1 cellular context compared by ENCODE assay signal in the genomic region with DNA sequence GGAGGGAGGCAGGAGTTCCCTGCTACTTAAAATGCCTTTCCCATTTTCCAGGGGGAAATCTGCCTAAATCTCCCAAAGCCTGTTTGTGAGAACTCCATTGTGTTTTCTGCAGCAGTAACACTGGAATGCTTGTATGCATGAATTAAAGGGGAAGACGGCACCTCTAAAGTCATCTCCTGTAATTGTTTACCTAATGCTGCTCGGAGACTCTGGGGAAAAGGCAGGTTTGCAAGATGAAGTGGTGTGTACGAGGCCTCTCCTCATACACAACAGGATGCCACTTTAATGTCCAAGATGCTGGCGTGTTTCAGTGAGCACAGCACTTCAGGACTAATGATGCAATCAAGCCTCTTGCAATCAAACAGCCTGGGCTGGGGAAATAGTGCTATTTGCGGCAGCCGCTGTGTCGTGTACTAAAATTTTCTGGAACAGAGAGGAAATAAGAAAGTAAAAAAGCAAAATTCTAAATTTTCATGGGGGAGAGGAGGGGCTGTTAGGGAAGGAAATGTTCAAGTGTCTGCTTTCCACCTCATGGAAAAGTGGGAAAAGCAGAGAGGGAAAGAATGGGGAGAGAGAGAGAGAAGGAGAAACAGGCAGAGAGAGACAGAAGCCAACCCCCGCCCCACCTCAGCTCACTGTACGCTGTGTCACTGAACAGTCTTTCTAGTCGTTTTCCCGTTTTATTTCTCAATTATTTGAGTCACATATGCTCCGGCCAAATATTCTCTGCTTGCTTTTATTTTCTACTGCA.
TF ChIP-seq lines count a peak whose summit lies in the region.

No MANE protein-coding gene starts in this region.

TF ChIP-seq in HEK293, 187 proteins besides CTCF, POLR2A, EP300 and RAD21 (continued from another document and continues in another):
- TF ChIP-seq, protein P1, sequence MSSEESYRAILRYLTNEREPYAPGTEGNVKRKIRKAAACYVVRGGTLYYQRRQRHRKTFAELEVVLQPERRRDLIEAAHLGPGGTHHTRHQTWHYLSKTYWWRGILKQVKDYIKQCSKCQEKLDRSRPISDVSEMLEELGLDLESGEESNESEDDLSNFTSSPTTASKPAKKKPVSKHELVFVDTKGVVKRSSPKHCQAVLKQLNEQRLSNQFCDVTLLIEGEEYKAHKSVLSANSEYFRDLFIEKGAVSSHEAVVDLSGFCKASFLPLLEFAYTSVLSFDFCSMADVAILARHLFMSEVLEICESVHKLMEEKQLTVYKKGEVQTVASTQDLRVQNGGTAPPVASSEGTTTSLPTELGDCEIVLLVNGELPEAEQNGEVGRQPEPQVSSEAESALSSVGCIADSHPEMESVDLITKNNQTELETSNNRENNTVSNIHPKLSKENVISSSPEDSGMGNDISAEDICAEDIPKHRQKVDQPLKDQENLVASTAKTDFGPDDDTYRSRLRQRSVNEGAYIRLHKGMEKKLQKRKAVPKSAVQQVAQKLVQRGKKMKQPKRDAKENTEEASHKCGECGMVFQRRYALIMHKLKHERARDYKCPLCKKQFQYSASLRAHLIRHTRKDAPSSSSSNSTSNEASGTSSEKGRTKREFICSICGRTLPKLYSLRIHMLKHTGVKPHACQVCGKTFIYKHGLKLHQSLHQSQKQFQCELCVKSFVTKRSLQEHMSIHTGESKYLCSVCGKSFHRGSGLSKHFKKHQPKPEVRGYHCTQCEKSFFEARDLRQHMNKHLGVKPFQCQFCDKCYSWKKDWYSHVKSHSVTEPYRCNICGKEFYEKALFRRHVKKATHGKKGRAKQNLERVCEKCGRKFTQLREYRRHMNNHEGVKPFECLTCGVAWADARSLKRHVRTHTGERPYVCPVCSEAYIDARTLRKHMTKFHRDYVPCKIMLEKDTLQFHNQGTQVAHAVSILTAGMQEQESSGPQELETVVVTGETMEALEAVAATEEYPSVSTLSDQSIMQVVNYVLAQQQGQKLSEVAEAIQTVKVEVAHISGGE (tag by site-specific recombination; conservative IDR thresholded peaks at IDR 0.05; ENCODE audit: low read depth) = 0 out of 2 replicates have a peak, but pooled peaks have one; percentile 43
- TF ChIP-seq ZNF23 (tag by site-specific recombination; IDR thresholded peaks at IDR 0.05; ENCODE audit: borderline replicate concordance) (no peak), ZIC2 (tag by site-specific recombination; IDR thresholded peaks at IDR 0.05) (peak; percentile 94), IKZF3 (tag by site-specific recombination; IDR thresholded peaks at IDR 0.05) (peak; percentile 95), ZNF555 (tag by site-specific recombination; conservative IDR thresholded peaks at IDR 0.05) (no peak), ZNF645 (tag by site-specific recombination; IDR thresholded peaks at IDR 0.05) (no peak), SP7 (tag by site-specific recombination; IDR thresholded peaks at IDR 0.05) (peak; percentile 84), KLF9 (tag by site-specific recombination; IDR thresholded peaks at IDR 0.05; ENCODE audit: low read depth) (no peak), SCRT2 (tag by site-specific recombination; IDR thresholded peaks at IDR 0.05) (peak; percentile 71), ZNF362 (tag by site-specific recombination; IDR thresholded peaks at IDR 0.05) (no peak), ZNF335 (tag by site-specific recombination; conservative IDR thresholded peaks at IDR 0.05) (peak; percentile 85), ZFHX2 (tag by site-specific recombination; conservative IDR thresholded peaks at IDR 0.05) (no peak), ZNF514 (tag by site-specific recombination; IDR thresholded peaks at IDR 0.05) (no peak), TRIM28 (IDR thresholded peaks at IDR 0.05; ENCODE audit: borderline replicate concordance, low read length) (peak; percentile 53; the same call in 1 of the 2 replicates), FEZF1 (tag by site-specific recombination; IDR thresholded peaks at IDR 0.05) (peak; percentile 84), ZNF629 (tag by site-specific recombination; IDR thresholded peaks at IDR 0.05) (peak; percentile 91), HOXA7 (CRISPR knock-in tag; IDR thresholded peaks at IDR 0.05; ENCODE audit: borderline replicate concordance) (no peak), KLF8 (tag by site-specific recombination; IDR thresholded peaks at IDR 0.05) (no peak), ZBTB17 (tag by site-specific recombination; IDR thresholded peaks at IDR 0.05) (peak; percentile 96), KLF17 (tag by site-specific recombination; IDR thresholded peaks at IDR 0.05) (peak; percentile 60; the same call in 1 of the 2 replicates), ZNF664 (tag by site-specific recombination; IDR thresholded peaks at IDR 0.05) (no peak; the same call in 1 of the 2 replicates), ZNF510 (tag by site-specific recombination; IDR thresholded peaks at IDR 0.05; ENCODE audit: insufficient replicate concordance) (no peak), ZNF354C (tag by site-specific recombination; IDR thresholded peaks at IDR 0.05; ENCODE audit: borderline replicate concordance, low read depth) (no peak), ZNF423 (tag by site-specific recombination; IDR thresholded peaks at IDR 0.05) (no peak), OSR2 (tag by site-specific recombination; IDR thresholded peaks at IDR 0.05) (peak; percentile 78), ZNF121 (tag by site-specific recombination; IDR thresholded peaks at IDR 0.05) (no peak), ZNF184 (tag by site-specific recombination; IDR thresholded peaks at IDR 0.05) (no peak), ZNF623 (tag by site-specific recombination; IDR thresholded peaks at IDR 0.05) (no peak), YY1 (tag by site-specific recombination; IDR thresholded peaks at IDR 0.05) (no peak), ZNF239 (tag by site-specific recombination; IDR thresholded peaks at IDR 0.05) (no peak), ZNF596 (tag by site-specific recombination; IDR thresholded peaks at IDR 0.05) (peak; percentile 28), ZNF433 (tag by site-specific recombination; IDR thresholded peaks at IDR 0.05; ENCODE audit: low read depth) (no peak), ZNF248 (tag by site-specific recombination; IDR thresholded peaks at IDR 0.05) (no peak), ZNF558 (tag by site-specific recombination; IDR thresholded peaks at IDR 0.05) (peak; percentile 87), ZNF138 (tag by site-specific recombination; IDR thresholded peaks at IDR 0.05; ENCODE audit: borderline replicate concordance) (0 out of 2 replicates have a peak, but pooled peaks have one; percentile 20), ZNF76 (tag by site-specific recombination; IDR thresholded peaks at IDR 0.05; ENCODE audit: borderline replicate concordance, low read depth) (0 out of 2 replicates have a peak, but pooled peaks have one; percentile 21), BCL11A (tag by site-specific recombination; IDR thresholded peaks at IDR 0.05; ENCODE audit: low read depth) (no peak), ZNF785 (tag by site-specific recombination; IDR thresholded peaks at IDR 0.05) (no peak), ZNF2 (tag by site-specific recombination; IDR thresholded peaks at IDR 0.05) (peak; percentile 82; the same call in 1 of the 2 replicates), ZNF600 (tag by site-specific recombination; IDR thresholded peaks at IDR 0.05) (peak; percentile 85), WT1 (tag by site-specific recombination; IDR thresholded peaks at IDR 0.05) (no peak), ZNF768 (tag by site-specific recombination; IDR thresholded peaks at IDR 0.05) (peak; percentile 57), ATF2 (tag by site-specific recombination; IDR thresholded peaks at IDR 0.05; ENCODE audit: low read depth) (peak; percentile 95), ZFP3 (tag by site-specific recombination; IDR thresholded peaks at IDR 0.05; ENCODE audit: low read depth) (0 out of 2 replicates have a peak, but pooled peaks have one; percentile 5), ZNF24 (tag by site-specific recombination; IDR thresholded peaks at IDR 0.05) (peak; percentile 80), KLF10 (tag by site-specific recombination; IDR thresholded peaks at IDR 0.05) (no peak), ZNF621 (tag by site-specific recombination; IDR thresholded peaks at IDR 0.05) (no peak), ZNF843 (tag by site-specific recombination; IDR thresholded peaks at IDR 0.05) (peak; percentile 12; the same call in 1 of the 2 replicates)
- TF ChIP-seq, protein P2, sequence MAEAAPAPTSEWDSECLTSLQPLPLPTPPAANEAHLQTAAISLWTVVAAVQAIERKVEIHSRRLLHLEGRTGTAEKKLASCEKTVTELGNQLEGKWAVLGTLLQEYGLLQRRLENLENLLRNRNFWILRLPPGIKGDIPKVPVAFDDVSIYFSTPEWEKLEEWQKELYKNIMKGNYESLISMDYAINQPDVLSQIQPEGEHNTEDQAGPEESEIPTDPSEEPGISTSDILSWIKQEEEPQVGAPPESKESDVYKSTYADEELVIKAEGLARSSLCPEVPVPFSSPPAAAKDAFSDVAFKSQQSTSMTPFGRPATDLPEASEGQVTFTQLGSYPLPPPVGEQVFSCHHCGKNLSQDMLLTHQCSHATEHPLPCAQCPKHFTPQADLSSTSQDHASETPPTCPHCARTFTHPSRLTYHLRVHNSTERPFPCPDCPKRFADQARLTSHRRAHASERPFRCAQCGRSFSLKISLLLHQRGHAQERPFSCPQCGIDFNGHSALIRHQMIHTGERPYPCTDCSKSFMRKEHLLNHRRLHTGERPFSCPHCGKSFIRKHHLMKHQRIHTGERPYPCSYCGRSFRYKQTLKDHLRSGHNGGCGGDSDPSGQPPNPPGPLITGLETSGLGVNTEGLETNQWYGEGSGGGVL (tag by site-specific recombination; IDR thresholded peaks at IDR 0.05) = peak; percentile 25; the same call in 1 of the 2 replicates
- TF ChIP-seq, protein P3, sequence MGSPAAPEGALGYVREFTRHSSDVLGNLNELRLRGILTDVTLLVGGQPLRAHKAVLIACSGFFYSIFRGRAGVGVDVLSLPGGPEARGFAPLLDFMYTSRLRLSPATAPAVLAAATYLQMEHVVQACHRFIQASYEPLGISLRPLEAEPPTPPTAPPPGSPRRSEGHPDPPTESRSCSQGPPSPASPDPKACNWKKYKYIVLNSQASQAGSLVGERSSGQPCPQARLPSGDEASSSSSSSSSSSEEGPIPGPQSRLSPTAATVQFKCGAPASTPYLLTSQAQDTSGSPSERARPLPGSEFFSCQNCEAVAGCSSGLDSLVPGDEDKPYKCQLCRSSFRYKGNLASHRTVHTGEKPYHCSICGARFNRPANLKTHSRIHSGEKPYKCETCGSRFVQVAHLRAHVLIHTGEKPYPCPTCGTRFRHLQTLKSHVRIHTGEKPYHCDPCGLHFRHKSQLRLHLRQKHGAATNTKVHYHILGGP (tag by site-specific recombination; IDR thresholded peaks at IDR 0.05) = no peak
- TF ChIP-seq, protein P4, sequence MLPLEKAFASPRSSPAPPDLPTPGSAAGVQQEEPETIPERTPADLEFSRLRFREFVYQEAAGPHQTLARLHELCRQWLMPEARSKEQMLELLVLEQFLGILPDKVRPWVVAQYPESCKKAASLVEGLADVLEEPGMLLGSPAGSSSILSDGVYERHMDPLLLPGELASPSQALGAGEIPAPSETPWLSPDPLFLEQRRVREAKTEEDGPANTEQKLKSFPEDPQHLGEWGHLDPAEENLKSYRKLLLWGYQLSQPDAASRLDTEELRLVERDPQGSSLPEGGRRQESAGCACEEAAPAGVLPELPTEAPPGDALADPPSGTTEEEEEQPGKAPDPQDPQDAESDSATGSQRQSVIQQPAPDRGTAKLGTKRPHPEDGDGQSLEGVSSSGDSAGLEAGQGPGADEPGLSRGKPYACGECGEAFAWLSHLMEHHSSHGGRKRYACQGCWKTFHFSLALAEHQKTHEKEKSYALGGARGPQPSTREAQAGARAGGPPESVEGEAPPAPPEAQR (tag by site-specific recombination; IDR thresholded peaks at IDR 0.05) = 0 out of 2 replicates have a peak, but pooled peaks have one; percentile 69
- TF ChIP-seq, protein P5, sequence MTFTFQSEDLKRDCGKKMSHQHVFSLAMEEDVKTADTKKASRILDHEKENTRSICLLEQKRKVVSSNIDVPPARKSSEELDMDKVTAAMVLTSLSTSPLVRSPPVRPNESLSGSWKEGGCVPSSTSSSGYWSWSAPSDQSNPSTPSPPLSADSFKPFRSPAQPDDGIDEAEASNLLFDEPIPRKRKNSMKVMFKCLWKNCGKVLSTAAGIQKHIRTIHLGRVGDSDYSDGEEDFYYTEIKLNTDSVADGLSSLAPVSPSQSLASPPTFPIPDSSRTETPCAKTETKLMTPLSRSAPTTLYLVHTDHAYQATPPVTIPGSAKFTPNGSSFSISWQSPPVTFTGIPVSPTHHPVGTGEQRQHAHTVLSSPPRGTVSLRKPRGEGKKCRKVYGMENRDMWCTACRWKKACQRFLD (tag by site-specific recombination; IDR thresholded peaks at IDR 0.05) = no peak
